ENCODE assay signal across 26 cellular contexts in the genomic region with DNA sequence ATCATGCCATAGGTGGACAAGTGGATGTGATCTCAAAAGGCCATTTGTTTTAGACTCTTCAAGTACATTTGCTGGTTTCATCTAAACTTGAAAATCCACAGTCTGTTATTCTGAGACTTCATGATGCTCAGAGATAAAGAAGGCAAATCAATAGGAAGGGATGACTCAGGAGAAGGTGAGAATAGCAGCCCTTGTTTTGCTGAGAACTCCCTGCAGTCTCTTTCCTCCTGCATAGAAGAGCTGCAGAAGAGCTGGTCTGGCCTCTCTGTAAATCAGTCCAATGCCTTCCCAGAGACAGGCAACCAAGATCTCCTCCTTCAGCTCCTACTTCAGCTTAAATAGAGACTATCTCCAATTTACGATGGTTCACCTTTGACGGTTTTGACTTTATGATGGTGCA.
"Had no signal": no experiment of that assay in that cellular context is flagged by ENCODE, and none has a peak within 500 bp of the region (broad histone marks: within the 10 kb centered on the region; RNA-seq: fewer than 3 reads in every experiment).

No MANE protein-coding gene starts in this region.

- H2AFZ ChIP-seq: neural progenitor cell, parathyroid adenoma had no signal

- H3K27me3 ChIP-seq: neural progenitor cell, right lobe of liver, upper lobe of right lung, uterus had no signal

- H3K4me3 ChIP-seq: coronary artery, lower lobe of right lung, neural progenitor cell, right lobe of liver, suprapubic skin, transverse colon, upper lobe of right lung, uterus had no signal

- H3K27ac ChIP-seq: coronary artery, lower lobe of right lung, neural progenitor cell, parathyroid adenoma, right lobe of liver, suprapubic skin, transverse colon, upper lobe of right lung, uterus had no signal

- H3K4me2 ChIP-seq: neural progenitor cell had no signal

- H3K9ac ChIP-seq: neural progenitor cell, parathyroid adenoma had no signal

- FAIRE-seq: endometrium, frontal cortex, small intestine had no signal

- DNase-seq: dermis blood vessel endothelial cell; effector memory CD4-positive, alpha-beta T cell; hypothalamus; immature natural killer cell; islet precursor cell; kidney glomerular epithelial cell; left colon; left ventricle myocardium superior; lower lobe of right lung; naive thymus-derived CD4-positive, alpha-beta T cell; small intestine; stimulated activated CD4-positive, alpha-beta T cell treated with anti-CD3 and anti-CD28 coated beads, Interleukin-15, amount 100 ng/mL, for 24 hours; stimulated activated CD4-positive, alpha-beta T cell treated with anti-CD3 and anti-CD28 coated beads, Interleukin-4, amount 100 ng/mL, for 1 hour; stimulated activated CD8-positive, alpha-beta memory T cell treated with anti-CD3 and anti-CD28 coated beads, Interleukin-4, amount 100 ng/mL, for 48 hours; stimulated activated naive CD4-positive, alpha-beta T cell; stimulated activated naive CD8-positive, alpha-beta T cell treated with anti-CD3 and anti-CD28 coated beads, Interleukin-15, amount 100 ng/mL, for 72 hours; transverse colon; upper lobe of right lung; uterus had no signal

- H3K9me3 ChIP-seq: lower lobe of right lung, right lobe of liver, suprapubic skin, transverse colon, upper lobe of right lung, uterus had no signal

- H3K79me2 ChIP-seq: parathyroid adenoma had no signal

- H3K36me3 ChIP-seq: lower lobe of right lung, neural progenitor cell, right lobe of liver, suprapubic skin, transverse colon, upper lobe of right lung, uterus had no signal

- H3K4me1 ChIP-seq: neural progenitor cell had no signal
